ENCODE assay signal across 9 cellular contexts in genomic region chr6:32983964-32984638, GRCh38. TPM values are rescaled to one million over a fixed set of nuclear protein-coding genes. Genes with fewer than 3 reads are reported as not detected.
DNase-seq lines count a peak whose midpoint lies in the region; ATAC-seq, FAIRE-seq and TF ChIP-seq lines count a peak whose summit lies in the region.
"Had no signal": no experiment of that assay in that cellular context is flagged by ENCODE, and none has a peak within 500 bp of the region (broad histone marks: within the 10 kb centered on the region; RNA-seq: fewer than 3 reads in every experiment).

No MANE protein-coding gene starts in this region.

- no peak for TF ChIP-seq POLR2A in K562 (conservative IDR thresholded peaks at IDR 0.05)

- no peak overlapping the region for H2AFZ ChIP-seq in K562 (ENCODE audit: low read depth, low read length)

- ATAC-seq in K562 (peak; percentile 6), GM19395 (IDR thresholded peaks at IDR 0.05; ENCODE audit: unreplicated experiment) (no peak)

- no peak overlapping the region for H3K9ac ChIP-seq in K562 (ENCODE audit: insufficient read depth in 1 of 2, low read depth in 2 of 2, low read length in 2 of 2)

- BruUV-seq in K562 (replicated peaks; lab: Mats Ljungman, UMichigan): no TSS peak

- in situ Hi-C loops in K562 (cut with MboI) (loop anchor here (10.0 kb wide), 1 partner anchor 49 kb away; no protein-coding TSS in a partner anchor), KBM-7 (cut with MboI; ENCODE audit: low pct_unique_long_range_greater_than_20kb, low sequenced_read_pairs) (no loop called here)

- POLR2A ChIA-PET in K562 (lab: Yijun Ruan, JAX): interaction anchor here (0.6 to 12.5 kb wide), 19 partner anchors 12 to 1025 kb away, joined by 3 to 384 read pairs (median 4); partner anchors contain the start of genes BRD2, HLA-DMB, TAP1 and TAP2

- no peaks in the 10 kb centered on the region for H3K9me3 Mint-ChIP-seq in activated CD4-positive, alpha-beta T cell treated with anti-CD3 and anti-CD28 coated beads, Interleukin-2, amount 10 ng/mL, durations not matched to agents 24 days and 14 days
- no peaks in the 10 kb centered on the region for H3K9me3 Mint-ChIP-seq in IgD-negative memory B cell
- H3K9me3 Mint-ChIP-seq in progenitor cell of endocrine pancreas (ENCODE audit: low read depth): no peaks in the 10 kb centered on the region

- H3K4me1 Mint-ChIP-seq in activated CD4-positive, alpha-beta T cell treated with anti-CD3 and anti-CD28 coated beads, Interleukin-2, amount 10 ng/mL, durations not matched to agents 24 days and 14 days: peaks cover 17% of the 10 kb centered on the region
- H3K4me1 Mint-ChIP-seq in IgD-negative memory B cell (peaks cover 19 to 29% (median 25%) of the 10 kb centered on the region in 3 donors), progenitor cell of endocrine pancreas (ENCODE audit: low read depth) (peaks cover 42% of the 10 kb centered on the region)

- no peak overlapping the region for H3K4me3 Mint-ChIP-seq in activated CD4-positive, alpha-beta T cell treated with anti-CD3 and anti-CD28 coated beads, Interleukin-2, amount 10 ng/mL, durations not matched to agents 24 days and 14 days
- H3K4me3 Mint-ChIP-seq in IgD-negative memory B cell (no peak overlapping the region), progenitor cell of endocrine pancreas (ENCODE audit: low read depth) (no peak overlapping the region)

- H3K79me2 ChIP-seq in K562 (ENCODE audit: control insufficient read depth, insufficient read depth, low read length): no peaks in the 10 kb centered on the region

- no peaks in the 10 kb centered on the region for H3K9me3 ChIP-seq in K562 (replicated peaks; ENCODE audit: control insufficient read depth, insufficient read depth, low read depth, low read length)
- H3K9me3 ChIP-seq: neutrophil had no signal

- peaks cover 4% of the 10 kb centered on the region for H3K27me3 Mint-ChIP-seq in activated CD4-positive, alpha-beta T cell treated with anti-CD3 and anti-CD28 coated beads, Interleukin-2, amount 10 ng/mL, durations not matched to agents 24 days and 14 days
- H3K27me3 Mint-ChIP-seq in IgD-negative memory B cell (no peaks in the 10 kb centered on the region), progenitor cell of endocrine pancreas (peaks cover 30% of the 10 kb centered on the region)

- H3K27ac ChIP-seq in K562 (ENCODE audit: extremely low read depth, low read depth, low read length): no peak overlapping the region
- H3K27ac ChIP-seq: neutrophil had no signal

- intact Hi-C loops in activated CD4-positive, alpha-beta T cell treated with anti-CD3 and anti-CD28 coated beads, Interleukin-2, amount 10 ng/mL, durations not matched to agents 24 days and 14 days (cut with micrococcal nuclease): loop anchor here (1.0 to 2.0 kb wide), 3 partner anchors 10 to 99 kb away; no protein-coding TSS in a partner anchor
- intact Hi-C loops in K562 (cut with micrococcal nuclease): loop anchor here (1.0 kb wide), 3 partner anchors 51 to 146 kb away; partner anchors contain the start of gene TAP2

- H3K27me3 ChIP-seq in K562 (ENCODE audit: control insufficient read depth in 2 of 2, insufficient read depth in 2 of 2, low read length in 2 of 2): peaks cover 6 to 12% of the 10 kb centered on the region in 2 experiments; a peak in 3 of 5 replicates
- H3K27me3 ChIP-seq: neutrophil had no signal

- H3K9me1 ChIP-seq in K562 (ENCODE audit: control insufficient read depth, insufficient read depth, low read length): no peaks in the 10 kb centered on the region

- no peak for FAIRE-seq in K562 (lab: Jason Lieb, UNC)

- CTCF ChIA-PET in K562 (lab: Yijun Ruan, JAX; ENCODE audit: low intra/inter-chr PET ratio): interaction anchor here (0.7 to 4.7 kb wide), 11 partner anchors 9 to 552 kb away, joined by 3 to 84 read pairs (median 4); partner anchors contain the start of gene HLA-DMA

- peaks cover 31% of the 10 kb centered on the region for H4K20me1 ChIP-seq in K562 (replicated peaks; ENCODE audit: control insufficient read depth, insufficient read depth, low read length)

- no peak overlapping the region for H3K4me3 ChIP-seq in K562

- TF ChIP-seq EP300 in K562 (IDR thresholded peaks at IDR 0.05; ENCODE audit: low read length): no peak

- H3K4me2 ChIP-seq in K562 (ENCODE audit: insufficient read depth, low read length): no peak overlapping the region; the same call in 1 of the 2 replicates

- H3K36me3 ChIP-seq in K562 (ENCODE audit: control insufficient read depth, insufficient read depth, low read length): peaks cover 31% of the 10 kb centered on the region

- H3K4me1 ChIP-seq in K562 (replicated peaks in 1 of 2; ENCODE audit: control insufficient read depth in 2 of 2, insufficient read depth in 2 of 2, low read length in 2 of 2): peaks cover 0 to 6% of the 10 kb centered on the region in 2 experiments; a peak in 2 of 5 replicates

- peak; percentile 58 for DNase-seq in activated CD4-positive, alpha-beta T cell treated with anti-CD3 and anti-CD28 coated beads, Interleukin-2, amount 10 ng/mL, durations not matched to agents 24 days and 14 days
- DNase-seq in activated CD4-positive, alpha-beta T cell treated with anti-CD3 and anti-CD28 coated beads for 1 hour: no peak
- DNase-seq in K562 (ENCODE audit: extremely low read depth in 1 of 4, low spot score in 3 of 4) (no peak), progenitor cell of endocrine pancreas (ENCODE audit: low spot score, unreplicated experiment) (no peak), NCI-H1436 treated with DMSO at 0.1 percent for 48 hours (lab: John Stamatoyannopoulos, UW) (no peak), KBM-7 (no peak)

- peaks cover 31% of the 10 kb centered on the region for H3K36me3 Mint-ChIP-seq in activated CD4-positive, alpha-beta T cell treated with anti-CD3 and anti-CD28 coated beads, Interleukin-2, amount 10 ng/mL, durations not matched to agents 24 days and 14 days (ENCODE audit: low read depth)
- H3K36me3 Mint-ChIP-seq in IgD-negative memory B cell (no peaks in the 10 kb centered on the region), progenitor cell of endocrine pancreas (ENCODE audit: insufficient read depth) (peaks cover 26% of the 10 kb centered on the region)

- TF ChIP-seq CTCF in K562 (IDR thresholded peaks at IDR 0.05 in 2 of 3, conservative IDR thresholded peaks at IDR 0.05 in 1 of 3; ENCODE audit: insufficient read depth in 2 of 3, low read depth in 1 of 3, low read length in 3 of 3) (no peak), progenitor cell of endocrine pancreas (IDR thresholded peaks at IDR 0.05; ENCODE audit: unreplicated experiment) (no peak)

- TF ChIP-seq RAD21 in K562 (CRISPR knock-in tag; conservative IDR thresholded peaks at IDR 0.05 in 1 of 2, IDR thresholded peaks at IDR 0.05 in 1 of 2): no peak

- WGBS in K562 (ENCODE audit: insufficient coverage, low coverage, missing lambda C conversion rate): 6% methylated on average over 3 of the region's 3 CpGs

- peak overlapping the region; percentile 26 for H3K27ac Mint-ChIP-seq in activated CD4-positive, alpha-beta T cell treated with anti-CD3 and anti-CD28 coated beads, Interleukin-2, amount 10 ng/mL, durations not matched to agents 24 days and 14 days
- peak overlapping the region; percentile 15 to 87 (median 20) for H3K27ac Mint-ChIP-seq in IgD-negative memory B cell
- H3K27ac Mint-ChIP-seq in progenitor cell of endocrine pancreas: peak overlapping the region; percentile 47

RNA-seq across cellular contexts. Expression of gene BRD2, which starts 15.7 kb away (rescaled TPM):
- total RNA-seq in activated CD4-positive, alpha-beta T cell treated with anti-CD3 and anti-CD28 coated beads, Interleukin-2, amount 10 ng/mL, durations not matched to agents 24 days and 14 days: 320 TPM in 2 replicates
- 110 TPM for polyA plus RNA-seq in IgD-negative memory B cell
- 729 and 883 TPM in 2 replicates for total RNA-seq in K562 (2011; cell fraction: chromatin; rRNA removed; ENCODE audit: low replicate concordance)
- 319 and 374 TPM in 2 replicates for total RNA-seq in K562 (2011; cell fraction: nucleolus; rRNA removed)
- 421 and 486 TPM in 2 replicates for total RNA-seq in K562 (2011; cell fraction: nucleoplasm; rRNA removed)
- 133 and 136 TPM in 2 replicates for total RNA-seq in K562 (2014; rRNA removed)
- 135 and 136 TPM in 2 replicates for total RNA-seq in K562 (2014; rRNA removed; fragmentation: Illumina TruSeq; extraction: Trizol)
- total RNA-seq in K562 (2015; rRNA removed; fragmentation: Illumina TruSeq; extraction: Trizol): 185 and 186 TPM in 2 replicates
- total RNA-seq in K562 (2021): 173 and 181 TPM in 2 replicates
- 189 and 242 TPM in 2 replicates for polyA plus RNA-seq in K562 (2011; rRNA removed)
- 99.8 and 136 TPM in 2 replicates for polyA plus RNA-seq in K562 (2011; cell fraction: cytosol; rRNA removed)
- 407 and 463 TPM in 2 replicates for polyA plus RNA-seq in K562 (2011; cell fraction: nucleus; rRNA removed)
- polyA plus RNA-seq in K562 (2012): 164 and 174 TPM in 2 replicates
- 211 and 252 TPM in 2 replicates for polyA plus RNA-seq in K562 (2014; fragmentation: Illumina TruSeq; extraction: Trizol)
- polyA plus RNA-seq in K562 (2014; fragmentation: Nextera tagmentation; extraction: Ambion mirVana): 100 to 1,000 TPM in 1 of 2 experiments, 10 to 100 TPM in 1; 19.0 to 113 TPM
- 192 and 194 TPM in 2 replicates for polyA plus RNA-seq in K562 (2014; rRNA removed)
- polyA minus RNA-seq in K562 (2011; rRNA and poly(A)+ RNA removed): 117 and 145 TPM in 2 replicates
- polyA minus RNA-seq in K562 (2011; cell fraction: cytosol; rRNA and poly(A)+ RNA removed): 73.6 and 84.6 TPM in 2 replicates
- polyA minus RNA-seq in K562 (2011; cell fraction: nucleus; rRNA and poly(A)+ RNA removed): 153 and 260 TPM in 2 replicates
- 229 and 238 TPM in 2 replicates for total RNA-seq in progenitor cell of endocrine pancreas

RNA-seq across cellular contexts. Expression of gene HLA-DOA, which starts 25.3 kb away (rescaled TPM):
- 0.21 and 0.38 TPM in 2 replicates for total RNA-seq in activated CD4-positive, alpha-beta T cell treated with anti-CD3 and anti-CD28 coated beads, Interleukin-2, amount 10 ng/mL, durations not matched to agents 24 days and 14 days
- 363 TPM for polyA plus RNA-seq in IgD-negative memory B cell
- not detected in 2 replicates for total RNA-seq in K562 (2011; cell fraction: chromatin; rRNA removed; ENCODE audit: low replicate concordance)
- total RNA-seq in K562 (2011; cell fraction: nucleolus; rRNA removed): not detected in 2 replicates
- total RNA-seq in K562 (2011; cell fraction: nucleoplasm; rRNA removed): not detected in 2 replicates
- total RNA-seq in K562 (2014; rRNA removed): not detected in 2 replicates
- not detected in 2 replicates for total RNA-seq in K562 (2014; rRNA removed; fragmentation: Illumina TruSeq; extraction: Trizol)
- total RNA-seq in K562 (2015; rRNA removed; fragmentation: Illumina TruSeq; extraction: Trizol): not detected in 2 replicates
- total RNA-seq in K562 (2021): 0.07 TPM in 1 of 2 replicates, not detected in the other
- polyA plus RNA-seq in K562 (2011; rRNA removed): not detected in 2 replicates
- not detected in 2 replicates for polyA plus RNA-seq in K562 (2011; cell fraction: cytosol; rRNA removed)
- not detected in 2 replicates for polyA plus RNA-seq in K562 (2011; cell fraction: nucleus; rRNA removed)
- not detected in 2 replicates for polyA plus RNA-seq in K562 (2012)
- not detected in 2 replicates for polyA plus RNA-seq in K562 (2014; fragmentation: Illumina TruSeq; extraction: Trizol)
- not detected for polyA plus RNA-seq in K562 (2014; fragmentation: Nextera tagmentation; extraction: Ambion mirVana)
- not detected in 2 replicates for polyA plus RNA-seq in K562 (2014; rRNA removed)
- not detected in 2 replicates for polyA minus RNA-seq in K562 (2011; rRNA and poly(A)+ RNA removed)
- polyA minus RNA-seq in K562 (2011; cell fraction: cytosol; rRNA and poly(A)+ RNA removed): not detected in 2 replicates
- polyA minus RNA-seq in K562 (2011; cell fraction: nucleus; rRNA and poly(A)+ RNA removed): not detected in 2 replicates
- total RNA-seq in progenitor cell of endocrine pancreas: 4.1 and 5.6 TPM in 2 replicates

RNA-seq across cellular contexts. Expression of gene HLA-DMA, which starts 31.2 kb away (rescaled TPM):
- total RNA-seq in activated CD4-positive, alpha-beta T cell treated with anti-CD3 and anti-CD28 coated beads, Interleukin-2, amount 10 ng/mL, durations not matched to agents 24 days and 14 days: 8.1 and 8.7 TPM in 2 replicates
- polyA plus RNA-seq in IgD-negative memory B cell (946 TPM), K562 (2011; rRNA removed) (0.13 and 0.28 TPM in 2 replicates), K562 (2014; fragmentation: Illumina TruSeq; extraction: Trizol) (0.50 and 0.83 TPM in 2 replicates), K562 (2014; fragmentation: Nextera tagmentation; extraction: Ambion mirVana) (under 1 TPM; 0.18 to 0.78 TPM), K562 (2014; rRNA removed) (0.48 and 1.7 TPM in 2 replicates)
- total RNA-seq in K562 (2011; cell fraction: chromatin; rRNA removed; ENCODE audit: low replicate concordance): 0.55 and 0.81 TPM in 2 replicates
- total RNA-seq in K562 (2011; cell fraction: nucleolus; rRNA removed): 0.83 and 0.92 TPM in 2 replicates
- 2.4 and 2.9 TPM in 2 replicates for total RNA-seq in K562 (2011; cell fraction: nucleoplasm; rRNA removed)
- total RNA-seq in K562 (2014; rRNA removed) (0.23 and 0.33 TPM in 2 replicates), K562 (2014; rRNA removed; fragmentation: Illumina TruSeq; extraction: Trizol) (0.29 and 0.51 TPM in 2 replicates), K562 (2015; rRNA removed; fragmentation: Illumina TruSeq; extraction: Trizol) (0.58 and 0.60 TPM in 2 replicates), K562 (2021) (0.47 and 0.75 TPM in 2 replicates), progenitor cell of endocrine pancreas (3.3 and 3.4 TPM in 2 replicates)
- polyA plus RNA-seq in K562 (2011; cell fraction: cytosol; rRNA removed): 0.56 and 0.73 TPM in 2 replicates
- 2.3 TPM in 2 replicates for polyA plus RNA-seq in K562 (2011; cell fraction: nucleus; rRNA removed)
- polyA plus RNA-seq in K562 (2012): 0.76 and 1.1 TPM in 2 replicates
- polyA minus RNA-seq in K562 (2011; rRNA and poly(A)+ RNA removed): 0.25 and 0.39 TPM in 2 replicates
- not detected in 2 replicates for polyA minus RNA-seq in K562 (2011; cell fraction: cytosol; rRNA and poly(A)+ RNA removed)
- 1.8 and 2.3 TPM in 2 replicates for polyA minus RNA-seq in K562 (2011; cell fraction: nucleus; rRNA and poly(A)+ RNA removed)

RNA-seq across cellular contexts. Expression of gene HLA-DMB, which starts 43.3 kb away (rescaled TPM):
- total RNA-seq in activated CD4-positive, alpha-beta T cell treated with anti-CD3 and anti-CD28 coated beads, Interleukin-2, amount 10 ng/mL, durations not matched to agents 24 days and 14 days: 0.75 and 0.80 TPM in 2 replicates
- polyA plus RNA-seq in IgD-negative memory B cell: 771 TPM
- not detected in 2 replicates for total RNA-seq in K562 (2011; cell fraction: chromatin; rRNA removed; ENCODE audit: low replicate concordance)
- not detected in 2 replicates for total RNA-seq in K562 (2011; cell fraction: nucleolus; rRNA removed)
- not detected in 2 replicates for total RNA-seq in K562 (2011; cell fraction: nucleoplasm; rRNA removed)
- total RNA-seq in K562 (2014; rRNA removed): not detected in 2 replicates
- not detected in 2 replicates for total RNA-seq in K562 (2014; rRNA removed; fragmentation: Illumina TruSeq; extraction: Trizol)
- total RNA-seq in K562 (2015; rRNA removed; fragmentation: Illumina TruSeq; extraction: Trizol): not detected in 2 replicates
- 0.18 and 0.38 TPM in 2 replicates for total RNA-seq in K562 (2021)
- not detected in 2 replicates for polyA plus RNA-seq in K562 (2011; rRNA removed)
- polyA plus RNA-seq in K562 (2011; cell fraction: cytosol; rRNA removed): not detected in 2 replicates
- not detected in 2 replicates for polyA plus RNA-seq in K562 (2011; cell fraction: nucleus; rRNA removed)
- polyA plus RNA-seq in K562 (2012): not detected in 2 replicates
- not detected in 2 replicates for polyA plus RNA-seq in K562 (2014; fragmentation: Illumina TruSeq; extraction: Trizol)
- polyA plus RNA-seq in K562 (2014; fragmentation: Nextera tagmentation; extraction: Ambion mirVana): not detected
- 0.03 TPM in 1 of 2 replicates, not detected in the other for polyA plus RNA-seq in K562 (2014; rRNA removed)
- not detected in 2 replicates for polyA minus RNA-seq in K562 (2011; rRNA and poly(A)+ RNA removed)
- not detected in 2 replicates for polyA minus RNA-seq in K562 (2011; cell fraction: cytosol; rRNA and poly(A)+ RNA removed)
- polyA minus RNA-seq in K562 (2011; cell fraction: nucleus; rRNA and poly(A)+ RNA removed): not detected in 2 replicates
- 1.1 and 1.8 TPM in 2 replicates for total RNA-seq in progenitor cell of endocrine pancreas
